ENCODE assay signal across 1 cellular context in the genomic region with DNA sequence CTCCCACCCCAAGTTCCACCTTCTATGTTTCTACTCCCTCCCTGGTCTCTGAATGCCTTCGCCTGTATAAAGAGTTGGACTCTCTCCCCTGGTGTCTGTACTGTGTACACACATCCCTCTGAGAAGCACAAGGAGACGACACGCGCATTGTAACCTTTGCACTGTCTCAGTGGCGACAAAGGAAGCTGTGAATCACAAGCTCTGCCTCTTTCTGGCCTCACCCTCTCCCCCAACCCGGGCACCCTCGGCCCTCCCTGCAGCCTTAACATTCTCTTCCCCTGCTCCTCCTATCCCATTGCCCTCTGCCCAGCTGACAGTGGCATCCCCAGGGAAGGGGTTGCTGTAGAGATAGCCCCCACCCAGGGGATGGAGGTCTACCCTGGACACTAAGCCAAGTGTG.
TF ChIP-seq lines count a peak whose summit lies in the region.

No MANE protein-coding gene starts in this region.

TF ChIP-seq in HepG2, 621 proteins besides CTCF, POLR2A, EP300 and RAD21 (continued from another document and continues in another):
- TF ChIP-seq JUND (CRISPR knock-in tag; IDR thresholded peaks at IDR 0.05) = no peak
- no peak for TF ChIP-seq ZFP1 (CRISPR knock-in tag; IDR thresholded peaks at IDR 0.05)
- TF ChIP-seq, protein P1, sequence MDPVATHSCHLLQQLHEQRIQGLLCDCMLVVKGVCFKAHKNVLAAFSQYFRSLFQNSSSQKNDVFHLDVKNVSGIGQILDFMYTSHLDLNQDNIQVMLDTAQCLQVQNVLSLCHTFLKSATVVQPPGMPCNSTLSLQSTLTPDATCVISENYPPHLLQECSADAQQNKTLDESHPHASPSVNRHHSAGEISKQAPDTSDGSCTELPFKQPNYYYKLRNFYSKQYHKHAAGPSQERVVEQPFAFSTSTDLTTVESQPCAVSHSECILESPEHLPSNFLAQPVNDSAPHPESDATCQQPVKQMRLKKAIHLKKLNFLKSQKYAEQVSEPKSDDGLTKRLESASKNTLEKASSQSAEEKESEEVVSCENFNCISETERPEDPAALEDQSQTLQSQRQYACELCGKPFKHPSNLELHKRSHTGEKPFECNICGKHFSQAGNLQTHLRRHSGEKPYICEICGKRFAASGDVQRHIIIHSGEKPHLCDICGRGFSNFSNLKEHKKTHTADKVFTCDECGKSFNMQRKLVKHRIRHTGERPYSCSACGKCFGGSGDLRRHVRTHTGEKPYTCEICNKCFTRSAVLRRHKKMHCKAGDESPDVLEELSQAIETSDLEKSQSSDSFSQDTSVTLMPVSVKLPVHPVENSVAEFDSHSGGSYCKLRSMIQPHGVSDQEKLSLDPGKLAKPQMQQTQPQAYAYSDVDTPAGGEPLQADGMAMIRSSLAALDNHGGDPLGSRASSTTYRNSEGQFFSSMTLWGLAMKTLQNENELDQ (CRISPR knock-in tag; IDR thresholded peaks at IDR 0.05; ENCODE audit: borderline replicate concordance) = no peak
- TF ChIP-seq BCLAF1 (IDR thresholded peaks at IDR 0.05) = no peak
- TF ChIP-seq ZNF652 (CRISPR knock-in tag; IDR thresholded peaks at IDR 0.05; ENCODE audit: borderline replicate concordance, low read depth) = no peak
- TF ChIP-seq THYN1 (CRISPR knock-in tag; IDR thresholded peaks at IDR 0.05; ENCODE audit: borderline replicate concordance, low read depth) = no peak
- TF ChIP-seq, protein P2, sequence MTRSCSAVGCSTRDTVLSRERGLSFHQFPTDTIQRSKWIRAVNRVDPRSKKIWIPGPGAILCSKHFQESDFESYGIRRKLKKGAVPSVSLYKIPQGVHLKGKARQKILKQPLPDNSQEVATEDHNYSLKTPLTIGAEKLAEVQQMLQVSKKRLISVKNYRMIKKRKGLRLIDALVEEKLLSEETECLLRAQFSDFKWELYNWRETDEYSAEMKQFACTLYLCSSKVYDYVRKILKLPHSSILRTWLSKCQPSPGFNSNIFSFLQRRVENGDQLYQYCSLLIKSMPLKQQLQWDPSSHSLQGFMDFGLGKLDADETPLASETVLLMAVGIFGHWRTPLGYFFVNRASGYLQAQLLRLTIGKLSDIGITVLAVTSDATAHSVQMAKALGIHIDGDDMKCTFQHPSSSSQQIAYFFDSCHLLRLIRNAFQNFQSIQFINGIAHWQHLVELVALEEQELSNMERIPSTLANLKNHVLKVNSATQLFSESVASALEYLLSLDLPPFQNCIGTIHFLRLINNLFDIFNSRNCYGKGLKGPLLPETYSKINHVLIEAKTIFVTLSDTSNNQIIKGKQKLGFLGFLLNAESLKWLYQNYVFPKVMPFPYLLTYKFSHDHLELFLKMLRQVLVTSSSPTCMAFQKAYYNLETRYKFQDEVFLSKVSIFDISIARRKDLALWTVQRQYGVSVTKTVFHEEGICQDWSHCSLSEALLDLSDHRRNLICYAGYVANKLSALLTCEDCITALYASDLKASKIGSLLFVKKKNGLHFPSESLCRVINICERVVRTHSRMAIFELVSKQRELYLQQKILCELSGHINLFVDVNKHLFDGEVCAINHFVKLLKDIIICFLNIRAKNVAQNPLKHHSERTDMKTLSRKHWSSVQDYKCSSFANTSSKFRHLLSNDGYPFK (CRISPR knock-in tag; IDR thresholded peaks at IDR 0.05; ENCODE audit: borderline replicate concordance) = no peak
- TF ChIP-seq MAZ (IDR thresholded peaks at IDR 0.05; ENCODE audit: borderline replicate concordance, low read depth, low read length) = peak; percentile 17; the same call in 1 of the 2 replicates
- no peak for TF ChIP-seq MAZ (CRISPR knock-in tag; IDR thresholded peaks at IDR 0.05; ENCODE audit: low read depth)
- TF ChIP-seq ZNF20 (CRISPR knock-in tag; IDR thresholded peaks at IDR 0.05) = no peak
- TF ChIP-seq ZBTB38 (CRISPR knock-in tag; IDR thresholded peaks at IDR 0.05) = no peak
- TF ChIP-seq FOXP1 (IDR thresholded peaks at IDR 0.05) = no peak
- TF ChIP-seq FOXP1 (CRISPR knock-in tag; IDR thresholded peaks at IDR 0.05) = peak; percentile 60; the same call in 1 of the 2 replicates
- TF ChIP-seq POLR2G (IDR thresholded peaks at IDR 0.05; ENCODE audit: low read depth, low read length) = no peak
- peak; percentile 83 for TF ChIP-seq MAX (IDR thresholded peaks at IDR 0.05)
- no peak for TF ChIP-seq PLSCR1 (CRISPR knock-in tag; IDR thresholded peaks at IDR 0.05; ENCODE audit: borderline replicate concordance)
- TF ChIP-seq, protein P3, sequence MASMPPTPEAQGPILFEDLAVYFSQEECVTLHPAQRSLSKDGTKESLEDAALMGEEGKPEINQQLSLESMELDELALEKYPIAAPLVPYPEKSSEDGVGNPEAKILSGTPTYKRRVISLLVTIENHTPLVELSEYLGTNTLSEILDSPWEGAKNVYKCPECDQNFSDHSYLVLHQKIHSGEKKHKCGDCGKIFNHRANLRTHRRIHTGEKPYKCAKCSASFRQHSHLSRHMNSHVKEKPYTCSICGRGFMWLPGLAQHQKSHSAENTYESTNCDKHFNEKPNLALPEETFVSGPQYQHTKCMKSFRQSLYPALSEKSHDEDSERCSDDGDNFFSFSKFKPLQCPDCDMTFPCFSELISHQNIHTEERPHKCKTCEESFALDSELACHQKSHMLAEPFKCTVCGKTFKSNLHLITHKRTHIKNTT (CRISPR knock-in tag; IDR thresholded peaks at IDR 0.05) = no peak
- TF ChIP-seq, protein P4, sequence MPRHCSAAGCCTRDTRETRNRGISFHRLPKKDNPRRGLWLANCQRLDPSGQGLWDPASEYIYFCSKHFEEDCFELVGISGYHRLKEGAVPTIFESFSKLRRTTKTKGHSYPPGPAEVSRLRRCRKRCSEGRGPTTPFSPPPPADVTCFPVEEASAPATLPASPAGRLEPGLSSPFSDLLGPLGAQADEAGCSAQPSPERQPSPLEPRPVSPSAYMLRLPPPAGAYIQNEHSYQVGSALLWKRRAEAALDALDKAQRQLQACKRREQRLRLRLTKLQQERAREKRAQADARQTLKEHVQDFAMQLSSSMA (CRISPR knock-in tag; IDR thresholded peaks at IDR 0.05) = 0 out of 2 replicates have a peak, but pooled peaks have one; percentile 44
- TF ChIP-seq, protein P5, sequence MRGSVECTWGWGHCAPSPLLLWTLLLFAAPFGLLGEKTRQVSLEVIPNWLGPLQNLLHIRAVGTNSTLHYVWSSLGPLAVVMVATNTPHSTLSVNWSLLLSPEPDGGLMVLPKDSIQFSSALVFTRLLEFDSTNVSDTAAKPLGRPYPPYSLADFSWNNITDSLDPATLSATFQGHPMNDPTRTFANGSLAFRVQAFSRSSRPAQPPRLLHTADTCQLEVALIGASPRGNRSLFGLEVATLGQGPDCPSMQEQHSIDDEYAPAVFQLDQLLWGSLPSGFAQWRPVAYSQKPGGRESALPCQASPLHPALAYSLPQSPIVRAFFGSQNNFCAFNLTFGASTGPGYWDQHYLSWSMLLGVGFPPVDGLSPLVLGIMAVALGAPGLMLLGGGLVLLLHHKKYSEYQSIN (CRISPR knock-in tag; IDR thresholded peaks at IDR 0.05; ENCODE audit: borderline replicate concordance) = no peak
- no peak for TF ChIP-seq MYPOP (CRISPR knock-in tag; IDR thresholded peaks at IDR 0.05)
- no peak for TF ChIP-seq FOXO4 (CRISPR knock-in tag; conservative IDR thresholded peaks at IDR 0.05)
- TF ChIP-seq ZNF251 (CRISPR knock-in tag; IDR thresholded peaks at IDR 0.05) = no peak
- no peak for TF ChIP-seq ZNF160 (CRISPR knock-in tag; IDR thresholded peaks at IDR 0.05)
- TF ChIP-seq SSRP1 (CRISPR knock-in tag; IDR thresholded peaks at IDR 0.05) = no peak
- no peak for TF ChIP-seq ZNF775 (CRISPR knock-in tag; IDR thresholded peaks at IDR 0.05; ENCODE audit: borderline replicate concordance)
- TF ChIP-seq NR2F2 (IDR thresholded peaks at IDR 0.05; ENCODE audit: borderline replicate concordance, low read depth) = no peak
- TF ChIP-seq ZBTB10 (CRISPR knock-in tag; IDR thresholded peaks at IDR 0.05; ENCODE audit: borderline replicate concordance) = no peak
- no peak for TF ChIP-seq ZNF674 (CRISPR knock-in tag; IDR thresholded peaks at IDR 0.05; ENCODE audit: low read depth)
- 0 out of 2 replicates have a peak, but pooled peaks have one; percentile 57 for TF ChIP-seq ZSCAN31 (CRISPR knock-in tag; IDR thresholded peaks at IDR 0.05; ENCODE audit: low read depth)
- no peak for TF ChIP-seq RNF2 (conservative IDR thresholded peaks at IDR 0.05; ENCODE audit: low read depth)
- TF ChIP-seq, protein P6, sequence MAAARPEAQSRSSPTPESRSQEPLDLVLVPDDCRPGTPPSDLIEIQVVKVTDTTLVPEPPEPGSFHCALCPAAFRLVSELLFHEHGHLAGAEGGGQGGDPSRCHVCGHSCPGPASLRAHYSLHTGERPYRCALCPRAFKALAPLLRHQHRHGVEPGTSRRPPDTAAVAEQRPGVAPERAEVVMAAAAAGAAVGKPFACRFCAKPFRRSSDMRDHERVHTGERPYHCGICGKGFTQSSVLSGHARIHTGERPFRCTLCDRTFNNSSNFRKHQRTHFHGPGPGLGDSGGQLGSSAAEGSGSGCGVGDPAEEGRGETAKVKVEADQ (CRISPR knock-in tag; IDR thresholded peaks at IDR 0.05; ENCODE audit: borderline replicate concordance) = no peak
- no peak for TF ChIP-seq ZNF468 (CRISPR knock-in tag; IDR thresholded peaks at IDR 0.05)
- no peak for TF ChIP-seq ZNF263 (CRISPR knock-in tag; IDR thresholded peaks at IDR 0.05)
- no peak for TF ChIP-seq ZNF484 (CRISPR knock-in tag; IDR thresholded peaks at IDR 0.05; ENCODE audit: borderline replicate concordance, low read depth)
- no peak for TF ChIP-seq YY1 (IDR thresholded peaks at IDR 0.05; ENCODE audit: insufficient read depth, insufficient replicate concordance, low read depth, low read length)
- no peak for TF ChIP-seq STAT5B (CRISPR knock-in tag; IDR thresholded peaks at IDR 0.05)
- TF ChIP-seq ZNF577 (CRISPR knock-in tag; IDR thresholded peaks at IDR 0.05; ENCODE audit: borderline replicate concordance, low read depth) = no peak
- TF ChIP-seq CHD2 (IDR thresholded peaks at IDR 0.05; ENCODE audit: low read depth, low read length) = no peak
- no peak for TF ChIP-seq SETDB1 (CRISPR knock-in tag; IDR thresholded peaks at IDR 0.05; ENCODE audit: borderline replicate concordance)
- TF ChIP-seq ZNF441 (CRISPR knock-in tag; IDR thresholded peaks at IDR 0.05; ENCODE audit: borderline replicate concordance) = no peak
- TF ChIP-seq IRF2 (CRISPR knock-in tag; IDR thresholded peaks at IDR 0.05) = peak; percentile 66; the same call in 1 of the 2 replicates
- no peak for TF ChIP-seq RORA (CRISPR knock-in tag; IDR thresholded peaks at IDR 0.05)
- TF ChIP-seq ZBTB20 (CRISPR knock-in tag; IDR thresholded peaks at IDR 0.05; ENCODE audit: borderline replicate concordance, low read depth) = no peak
